Comparison of ENCODE assay signal across 9 cellular contexts in genomic region chr11:69000831-69001245, GRCh38. TPM values are rescaled to one million over a fixed set of nuclear protein-coding genes. Genes with fewer than 3 reads are reported as not detected.
DNase-seq lines count a peak whose midpoint lies in the region; ATAC-seq and TF ChIP-seq lines count a peak whose summit lies in the region.
"Had no signal": no experiment of that assay in that cellular context is flagged by ENCODE, and none has a peak within 500 bp of the region (broad histone marks: within the 10 kb centered on the region; RNA-seq: fewer than 3 reads in every experiment).

No MANE protein-coding gene starts in this region.

- H3K36me3 ChIP-seq in breast epithelium: no peaks in the 10 kb centered on the region
- H3K36me3 ChIP-seq in uterus: no peaks in the 10 kb centered on the region

- H3K4me3 ChIP-seq in breast epithelium (no peak overlapping the region), uterus (no peak overlapping the region)

- H3K9me3 ChIP-seq in breast epithelium (no peaks in the 10 kb centered on the region), uterus (no peaks in the 10 kb centered on the region)

- intact Hi-C loops in breast epithelium (cut with DNase I; ENCODE audit: low total_unique reads): no loop called here
- intact Hi-C loops in uterus (cut with DNase I; ENCODE audit: low total_unique reads): loop anchor here (2.0 kb wide), 1 partner anchor 98 kb away; the partner anchor contains the start of genes IGHMBP2 and MRPL21

- peak; percentile 51 to 69 (median 62) for TF ChIP-seq CTCF in breast epithelium (IDR thresholded peaks at IDR 0.05)
- peak; percentile 35 to 84 (median 66) for TF ChIP-seq CTCF in uterus (IDR thresholded peaks at IDR 0.05)

- H3K27ac Mint-ChIP-seq in activated naive CD8-positive, alpha-beta T cell treated with anti-CD3 and anti-CD28 coated beads, Interleukin-2, amount 10 ng/mL, durations not matched to agents 7 days and 5 days: no peak overlapping the region
- H3K27ac Mint-ChIP-seq in activated naive CD8-positive, alpha-beta T cell treated with anti-CD3 and anti-CD28 coated beads, Interleukin-2, amount 50 U/mL, for 24 hours: no peak overlapping the region

- H3K36me3 Mint-ChIP-seq in activated naive CD8-positive, alpha-beta T cell treated with anti-CD3 and anti-CD28 coated beads, Interleukin-2, amount 10 ng/mL, durations not matched to agents 7 days and 5 days: no peaks in the 10 kb centered on the region
- no peaks in the 10 kb centered on the region for H3K36me3 Mint-ChIP-seq in activated naive CD8-positive, alpha-beta T cell treated with anti-CD3 and anti-CD28 coated beads, Interleukin-2, amount 50 U/mL, for 24 hours (ENCODE audit: low read depth)

- TF ChIP-seq POLR2A in breast epithelium (IDR thresholded peaks at IDR 0.05) (no peak), uterus (IDR thresholded peaks at IDR 0.05) (peak in 1 of 2 donors; percentile 16)

- H3K9me3 Mint-ChIP-seq in activated naive CD8-positive, alpha-beta T cell treated with anti-CD3 and anti-CD28 coated beads, Interleukin-2, amount 10 ng/mL, durations not matched to agents 7 days and 5 days: no peaks in the 10 kb centered on the region
- no peaks in the 10 kb centered on the region for H3K9me3 Mint-ChIP-seq in activated naive CD8-positive, alpha-beta T cell treated with anti-CD3 and anti-CD28 coated beads, Interleukin-2, amount 50 U/mL, for 24 hours
- H3K9me3 Mint-ChIP-seq: activated B cell treated with CpG ODN at 0.5 μM for 24 hours had no signal

- POLR2A ChIA-PET in activated naive CD8-positive, alpha-beta T cell treated with anti-CD3 and anti-CD28 coated beads, Interleukin-2, amount 10 ng/mL, durations not matched to agents 7 days and 5 days (lab: Charles Lee): no interaction called here

- no peak overlapping the region for H3K4me3 Mint-ChIP-seq in activated naive CD8-positive, alpha-beta T cell treated with anti-CD3 and anti-CD28 coated beads, Interleukin-2, amount 10 ng/mL, durations not matched to agents 7 days and 5 days
- no peak overlapping the region for H3K4me3 Mint-ChIP-seq in activated naive CD8-positive, alpha-beta T cell treated with anti-CD3 and anti-CD28 coated beads, Interleukin-2, amount 50 U/mL, for 24 hours
- H3K4me3 Mint-ChIP-seq: activated B cell treated with CpG ODN at 0.5 μM for 24 hours had no signal

- H3K27me3 ChIP-seq in breast epithelium: no peaks in the 10 kb centered on the region
- H3K27me3 ChIP-seq in uterus: no peaks in the 10 kb centered on the region

- H3K27ac ChIP-seq in breast epithelium (peak overlapping the region; percentile 79 to 89), uterus (peak overlapping the region; percentile 84 to 99)

- H3K4me1 ChIP-seq in breast epithelium (no peaks in the 10 kb centered on the region), uterus (peaks cover 20 to 27% of the 10 kb centered on the region in 2 donors)

- H3K4me1 Mint-ChIP-seq in activated naive CD8-positive, alpha-beta T cell treated with anti-CD3 and anti-CD28 coated beads, Interleukin-2, amount 10 ng/mL, durations not matched to agents 7 days and 5 days: no peaks in the 10 kb centered on the region
- no peaks in the 10 kb centered on the region for H3K4me1 Mint-ChIP-seq in activated naive CD8-positive, alpha-beta T cell treated with anti-CD3 and anti-CD28 coated beads, Interleukin-2, amount 50 U/mL, for 24 hours
- H3K4me1 Mint-ChIP-seq: activated B cell treated with CpG ODN at 0.5 μM for 24 hours had no signal

- no peak for ATAC-seq in activated naive CD8-positive, alpha-beta T cell treated with anti-CD3 and anti-CD28 coated beads, Interleukin-2, amount 10 ng/mL, durations not matched to agents 7 days and 5 days (ENCODE audit: low read depth)
- no peak for ATAC-seq in activated naive CD8-positive, alpha-beta T cell treated with anti-CD3 and anti-CD28 coated beads, Interleukin-2, amount 50 U/mL, for 24 hours
- peak; percentile 89 for ATAC-seq in left lobe of liver
- ATAC-seq in GM21825 (IDR thresholded peaks at IDR 0.05; ENCODE audit: unreplicated experiment): no peak
- no peak for ATAC-seq in HG02840 (IDR thresholded peaks at IDR 0.05; ENCODE audit: low FRiP score, unreplicated experiment)

- peaks cover 3% of the 10 kb centered on the region for H3K27me3 Mint-ChIP-seq in activated naive CD8-positive, alpha-beta T cell treated with anti-CD3 and anti-CD28 coated beads, Interleukin-2, amount 10 ng/mL, durations not matched to agents 7 days and 5 days
- H3K27me3 Mint-ChIP-seq in activated naive CD8-positive, alpha-beta T cell treated with anti-CD3 and anti-CD28 coated beads, Interleukin-2, amount 50 U/mL, for 24 hours: peaks cover 7% of the 10 kb centered on the region

- peak; percentile 4 for DNase-seq in activated naive CD8-positive, alpha-beta T cell treated with anti-CD3 and anti-CD28 coated beads, Interleukin-2, amount 10 ng/mL, durations not matched to agents 7 days and 5 days
- no peak for DNase-seq in activated naive CD8-positive, alpha-beta T cell treated with anti-CD3 and anti-CD28 coated beads, Interleukin-2, amount 50 U/mL, for 24 hours
- DNase-seq in breast epithelium (ENCODE audit: low spot score in 2 of 2) (peak; percentile 56 to 67), left lobe of liver (ENCODE audit: low spot score) (peak; percentile 79), uterus (peak; percentile 75 to 87), SKM-1 treated with dmso at 0.1 percent for 144 hours (lab: John Stamatoyannopoulos, UW; ENCODE audit: unreplicated experiment) (no peak)
- DNase-seq: activated B cell treated with CpG ODN at 0.5 μM for 24 hours had no signal

RNA-seq across cellular contexts. Expression of gene MRGPRF, which starts 12.2 kb away (rescaled TPM):
- not detected for total RNA-seq in activated naive CD8-positive, alpha-beta T cell treated with anti-CD3 and anti-CD28 coated beads, Interleukin-2, amount 10 ng/mL, durations not matched to agents 7 days and 5 days
- total RNA-seq in breast epithelium (10 to 100 TPM in 2 of 3 donors, 1 to 10 TPM in 1; 5.9 to 21.3 (median 12.9) TPM), left lobe of liver (3.4 TPM), uterus (100 to 1,000 TPM in 1 of 4 donors, 10 to 100 TPM in 3; 52.6 to 173 (median 75.0) TPM)
- total RNA-seq: activated B cell treated with CpG ODN at 0.5 μM for 24 hours had no signal

RNA-seq across cellular contexts. Expression of gene MRGPRD, which starts 20.1 kb away (rescaled TPM):
- total RNA-seq in activated naive CD8-positive, alpha-beta T cell treated with anti-CD3 and anti-CD28 coated beads, Interleukin-2, amount 10 ng/mL, durations not matched to agents 7 days and 5 days: not detected
- total RNA-seq in breast epithelium: not detected
- not detected for total RNA-seq in left lobe of liver
- total RNA-seq in uterus: under 1 TPM in 1 of 4 donors, not detected in 3; 0.41 TPM
- total RNA-seq: activated B cell treated with CpG ODN at 0.5 μM for 24 hours had no signal

RNA-seq across cellular contexts. Expression of gene TPCN2, which starts 47.9 kb away (rescaled TPM):
- total RNA-seq in activated naive CD8-positive, alpha-beta T cell treated with anti-CD3 and anti-CD28 coated beads, Interleukin-2, amount 10 ng/mL, durations not matched to agents 7 days and 5 days: 10 to 100 TPM; 21.4 to 22.1 TPM
- total RNA-seq in breast epithelium (10 to 100 TPM; 13.0 to 18.0 (median 13.8) TPM), left lobe of liver (35.0 TPM), uterus (10 to 100 TPM in 3 of 4 donors, 1 to 10 TPM in 1; 5.6 to 54.6 (median 17.7) TPM)

Comparison
In these comparisons a context has a peak if more than half of its experiments do, and no peak if none do; other contexts are left out.
1. DNase-seq: peak in activated naive CD8-positive, alpha-beta T cell treated with anti-CD3 and anti-CD28 coated beads, Interleukin-2, amount 10 ng/mL, durations not matched to agents 7 days and 5 days (single experiment), breast epithelium (2 of 2), left lobe of liver (single experiment) and uterus (2 of 2); none in activated naive CD8-positive, alpha-beta T cell treated with anti-CD3 and anti-CD28 coated beads, Interleukin-2, amount 50 U/mL, for 24 hours (single experiment) and SKM-1 treated with dmso at 0.1 percent for 144 hours (single experiment).